Comparison of ENCODE assay signal across 18 cellular contexts in genomic region chr6:168130683-168131371, GRCh38. TPM values are rescaled to one million over a fixed set of nuclear protein-coding genes. Genes with fewer than 3 reads are reported as not detected.
"Had no signal": no experiment of that assay in that cellular context is flagged by ENCODE, and none has a peak within 500 bp of the region (broad histone marks: within the 10 kb centered on the region; RNA-seq: fewer than 3 reads in every experiment).

No MANE protein-coding gene starts in this region.

- FAIRE-seq: TTC549 had no signal

- H3K4me3 ChIP-seq: skin epidermis, tibial artery, vagina had no signal

- H3K36me3 ChIP-seq: tibial artery, vagina had no signal

- H3K27me3 ChIP-seq: tibial artery, vagina had no signal

- H3K27ac Mint-ChIP-seq: activated B cell treated with CpG ODN at 0.5 μM for 24 hours; activated CD4-positive, alpha-beta T cell treated with anti-CD3 and anti-CD28 coated beads, Interleukin-2, amount 10 ng/mL, durations not matched to agents 7 days and 5 days; activated naive CD8-positive, alpha-beta T cell; immature natural killer cell; nephron progenitor cell; T-helper 17 cell had no signal

- H3K9me3 ChIP-seq: tibial artery, vagina had no signal

- H3K4me1 Mint-ChIP-seq: activated B cell treated with CpG ODN at 0.5 μM for 24 hours; activated CD4-positive, alpha-beta T cell treated with anti-CD3 and anti-CD28 coated beads, Interleukin-2, amount 10 ng/mL, durations not matched to agents 7 days and 5 days; central memory CD8-positive, alpha-beta T cell; immature natural killer cell had no signal

- H3K4me3 Mint-ChIP-seq: activated B cell treated with CpG ODN at 0.5 μM for 24 hours; activated CD4-positive, alpha-beta T cell treated with anti-CD3 and anti-CD28 coated beads, Interleukin-2, amount 10 ng/mL, durations not matched to agents 7 days and 5 days; activated naive CD8-positive, alpha-beta T cell; activated T-cell treated with anti-CD3 and anti-CD28 coated beads, Interleukin-2, amount 50 U/mL, for 4 hours; central memory CD8-positive, alpha-beta T cell; immature natural killer cell; T-helper 17 cell had no signal

- H3K36me3 Mint-ChIP-seq: activated naive CD8-positive, alpha-beta T cell; brain; immature natural killer cell had no signal

- H3K9me3 Mint-ChIP-seq: activated B cell treated with CpG ODN at 0.5 μM for 24 hours; activated CD4-positive, alpha-beta T cell treated with anti-CD3 and anti-CD28 coated beads, Interleukin-2, amount 10 ng/mL, durations not matched to agents 7 days and 5 days; activated T-cell treated with anti-CD3 and anti-CD28 coated beads, Interleukin-2, amount 50 U/mL, for 4 hours; central memory CD8-positive, alpha-beta T cell; nephron progenitor cell had no signal

- H3K27ac ChIP-seq: skin epidermis, tibial artery, vagina had no signal

- ATAC-seq: activated T-cell treated with anti-CD3 and anti-CD28 coated beads, Interleukin-2, amount 50 U/mL, for 4 hours; left colon; T-helper 17 cell had no signal

- DNase-seq: activated B cell treated with CpG ODN at 0.5 μM for 24 hours; activated CD4-positive, alpha-beta T cell treated with anti-CD3 and anti-CD28 coated beads, Interleukin-2, amount 10 ng/mL, durations not matched to agents 7 days and 5 days; activated gamma-delta T cell; activated T-cell treated with anti-CD3 and anti-CD28 coated beads, Interleukin-2, amount 50 U/mL, for 4 hours; amygdala; hypothalamus; immature natural killer cell; left colon; nephron progenitor cell; T-helper 17 cell; tibial artery had no signal

RNA-seq across cellular contexts. Expression of gene FRMD1, which starts 51.8 kb away (rescaled TPM):
- total RNA-seq: activated B cell treated with CpG ODN at 0.5 μM for 24 hours; activated CD4-positive, alpha-beta T cell treated with anti-CD3 and anti-CD28 coated beads, Interleukin-2, amount 10 ng/mL, durations not matched to agents 7 days and 5 days; activated T-cell treated with anti-CD3 and anti-CD28 coated beads, Interleukin-2, amount 50 U/mL, for 4 hours; dermis microvascular lymphatic vessel endothelial cell; T-helper 17 cell; vagina had no signal
- polyA plus RNA-seq: immature natural killer cell had no signal
